Comparison of ENCODE assay signal across 1 cellular context in genomic region chr2:134862674-134863073, GRCh38.
TF ChIP-seq lines count a peak whose summit lies in the region.

No MANE protein-coding gene starts in this region.

TF ChIP-seq in liver, 16 proteins besides CTCF, POLR2A, EP300 and RAD21 (continued from another document):
- TF ChIP-seq REST (IDR thresholded peaks at IDR 0.05) (peak; percentile 70), JUND (IDR thresholded peaks at IDR 0.05) (peak; percentile 20 to 95)
